25 cellular contexts compared by ENCODE assay signal in genomic region chr2:181910028-181910763, GRCh38. TPM values are rescaled to one million over a fixed set of nuclear protein-coding genes. Genes with fewer than 3 reads are reported as not detected.
A peak's percentile ranks its signal among the peaks of the same experiment; 100 is the strongest.
DNase-seq lines count a peak whose midpoint lies in the region; ATAC-seq and TF ChIP-seq lines count a peak whose summit lies in the region.
"Had no signal": no experiment of that assay in that cellular context is flagged by ENCODE, and none has a peak within 500 bp of the region (broad histone marks: within the 10 kb centered on the region; RNA-seq: fewer than 3 reads in every experiment).

No MANE protein-coding gene starts in this region.

- H4K20me1 ChIP-seq in IMR-90 (ENCODE audit: insufficient read depth, low read length), result peaks cover 7% of the 10 kb centered on the region

- peaks cover 16% of the 10 kb centered on the region for H3K36me3 ChIP-seq in IMR-90 (ENCODE audit: control insufficient read depth, insufficient read depth, low read length)
- peaks cover 45% of the 10 kb centered on the region for H3K36me3 ChIP-seq in neutrophil
- H3K36me3 ChIP-seq in A673 (ENCODE audit: insufficient read depth, low read length, poor library complexity, severe bottlenecking), result peaks cover 59% of the 10 kb centered on the region
- peaks cover 0 to 87% (median 39%) of the 10 kb centered on the region in 6 donors for H3K36me3 ChIP-seq in spleen

- no peak overlapping the region for H3K9ac ChIP-seq in IMR-90 (ENCODE audit: low read depth, low read length)

- TF ChIP-seq CTCF in IMR-90 (conservative IDR thresholded peaks at IDR 0.05; ENCODE audit: low read depth, low read length) (no peak), neutrophil (IDR thresholded peaks at IDR 0.05) (no peak), A673 (conservative IDR thresholded peaks at IDR 0.05; ENCODE audit: low read depth, low read length) (no peak), spleen (IDR thresholded peaks at IDR 0.05 in 8 of 11, conservative IDR thresholded peaks at IDR 0.05 in 3 of 11) (no peak)

- no peak overlapping the region for H3K56ac ChIP-seq in IMR-90 (ENCODE audit: extremely low read depth, insufficient read depth, low read length)

- no peak overlapping the region for H2BK20ac ChIP-seq in IMR-90 (ENCODE audit: low read depth, low read length)

- BruUV-seq in IMR-90 (replicated peaks; lab: Mats Ljungman, UMichigan), result no TSS peak
- BruUV-seq in A673 (replicated peaks; lab: Mats Ljungman, UMichigan), result no TSS peak

- TF ChIP-seq RAD21 in IMR-90 (IDR thresholded peaks at IDR 0.05; ENCODE audit: low read length), result no peak

- no peaks in the 10 kb centered on the region for H3K9me3 ChIP-seq in IMR-90 (ENCODE audit: control insufficient read depth, insufficient read depth, low read length)
- H3K9me3 ChIP-seq in neutrophil, result no peaks in the 10 kb centered on the region
- no peaks in the 10 kb centered on the region for H3K9me3 ChIP-seq in A673 (ENCODE audit: low read depth, low read length, poor library complexity, severe bottlenecking)
- no peaks in the 10 kb centered on the region for H3K9me3 ChIP-seq in spleen
- H3K9me3 ChIP-seq: esophagus muscularis mucosa, psoas muscle, tibial nerve had no signal

- DNase-seq in IMR-90, result no peak
- no peak for DNase-seq in A673 (ENCODE audit: low spot score)
- no peak for DNase-seq in spleen
- no peak for DNase-seq in globus pallidus (ENCODE audit: low spot score)
- no peak for DNase-seq in NCI-H187 treated with DMSO at 0.1 percent for 48 hours (lab: John Stamatoyannopoulos, UW)
- DNase-seq: activated B cell treated with CpG ODN at 0.5 μM for 24 hours; activated CD8-positive, alpha-beta T cell treated with anti-CD3 and anti-CD28 coated beads, Interleukin-2, amount 10 ng/mL, durations not matched to agents 7 days and 5 days; activated naive CD8-positive, alpha-beta T cell treated with anti-CD3 and anti-CD28 coated beads, Interleukin-2, amount 50 U/mL, for 24 hours; dorsolateral prefrontal cortex; GOT3; mammary epithelial cell; naive thymus-derived CD8-positive, alpha-beta T cell; NCI-H1048; NCI-H2081 treated with DMSO at 0.1 percent for 48 hours; NCI-H69; PC-3; psoas muscle; T-helper 2 cell had no signal

- H3K27me3 ChIP-seq in IMR-90 (ENCODE audit: control insufficient read depth, insufficient read depth, low read length), result no peaks in the 10 kb centered on the region
- H3K27me3 ChIP-seq in neutrophil, result no peaks in the 10 kb centered on the region
- no peaks in the 10 kb centered on the region for H3K27me3 ChIP-seq in A673 (replicated peaks; ENCODE audit: insufficient read depth, low read depth, low read length, poor library complexity)
- no peaks in the 10 kb centered on the region for H3K27me3 ChIP-seq in spleen (replicated peaks in 1 of 7)
- H3K27me3 ChIP-seq: cardiac muscle cell, dorsolateral prefrontal cortex, esophagus muscularis mucosa, tibial nerve had no signal

- no peak overlapping the region for H3K4me3 ChIP-seq in IMR-90 (ENCODE audit: insufficient read depth, low read depth, low read length)
- no peak overlapping the region for H3K4me3 ChIP-seq in neutrophil (ENCODE audit: low read depth in 1 of 2, low read length in 1 of 2)
- H3K4me3 ChIP-seq in A673 (ENCODE audit: low read depth, low read length, poor library complexity, severe bottlenecking), result no peak overlapping the region
- H3K4me3 ChIP-seq in spleen, result no peak overlapping the region
- H3K4me3 ChIP-seq: cardiac muscle cell, dorsolateral prefrontal cortex, esophagus muscularis mucosa, psoas muscle, tibial nerve had no signal

- POLR2A ChIA-PET in IMR-90 (lab: Charles Lee; ENCODE audit: unreplicated experiment) (interaction anchor here (0.6 kb wide), 1 partner anchor 13 kb away, joined by 4 read pairs; no protein-coding TSS in a partner anchor), A673 (lab: Charles Lee; ENCODE audit: low non-redundant PET) (no interaction called here)

- H3K4me2 ChIP-seq in IMR-90 (ENCODE audit: low read depth, low read length), result no peak overlapping the region

- no peak overlapping the region for H2AK5ac ChIP-seq in IMR-90 (ENCODE audit: low read depth, low read length)

- intact Hi-C loops in IMR-90 (cut with micrococcal nuclease), result no loop called here
- intact Hi-C loops in A673 (cut with micrococcal nuclease; ENCODE audit: unreplicated experiment), result no loop called here
- intact Hi-C loops in spleen (cut with DNase I; ENCODE audit: low total_unique reads), result no loop called here

- no peak overlapping the region for H4K91ac ChIP-seq in IMR-90 (ENCODE audit: insufficient read depth, low read depth, low read length)

- no peak overlapping the region for H2BK5ac ChIP-seq in IMR-90 (ENCODE audit: low read depth, low read length, poor library complexity, severe bottlenecking)

- H4K8ac ChIP-seq in IMR-90 (ENCODE audit: low read depth in 2 of 2, low read length in 2 of 2), result no peak overlapping the region

- peaks cover 5% of the 10 kb centered on the region for H3K4me1 ChIP-seq in IMR-90 (ENCODE audit: control insufficient read depth, insufficient read depth, low read length)
- H3K4me1 ChIP-seq in neutrophil (ENCODE audit: control insufficient read depth in 1 of 2, insufficient read depth in 1 of 2, low read depth in 1 of 2, low read length in 1 of 2), result peaks cover 19 to 23% of the 10 kb centered on the region in 2 experiments
- peaks cover 6% of the 10 kb centered on the region for H3K4me1 ChIP-seq in A673 (ENCODE audit: insufficient read depth, low read length, poor library complexity, severe bottlenecking)
- peaks cover 0 to 62% (median 21%) of the 10 kb centered on the region in 6 donors for H3K4me1 ChIP-seq in spleen
- H3K4me1 ChIP-seq: psoas muscle had no signal

- no peak overlapping the region for H3K14ac ChIP-seq in IMR-90 (replicated peaks; ENCODE audit: low read depth, low read length)

- H3K4ac ChIP-seq in IMR-90 (ENCODE audit: low read depth, low read length), result no peak overlapping the region

- no CpG with 5 or more reads among the region's 2 CpGs for WGBS in IMR-90 (ENCODE audit: extremely low coverage in 2 of 2, insufficient read length in 1 of 2), 2 experiments
- WGBS in spleen, 5 donors, result 57 to 65% (median 60%) methylated on average over 2 of the region's 2 CpGs

- H2BK15ac ChIP-seq in IMR-90 (ENCODE audit: low read depth, low read length), result no peak overlapping the region

- no peak overlapping the region for H4K5ac ChIP-seq in IMR-90 (ENCODE audit: low read depth, low read length)

- CTCF ChIA-PET in IMR-90 (lab: Yijun Ruan, JAX), result interaction anchor here (0.6 to 1.5 kb wide), 2 partner anchors 167 to 222 kb away, joined by 4 to 5 read pairs; no protein-coding TSS in a partner anchor
- CTCF ChIA-PET in A673 (lab: Charles Lee), result no interaction called here

- no peak overlapping the region for H2BK120ac ChIP-seq in IMR-90 (ENCODE audit: low read depth, low read length)

- H3K79me1 ChIP-seq in IMR-90 (ENCODE audit: low read depth in 1 of 2, low read length in 2 of 2), result peaks cover 8 to 37% of the 10 kb centered on the region in 2 experiments; a peak in 3 of 4 replicates

- no peak overlapping the region for H3K23ac ChIP-seq in IMR-90 (ENCODE audit: low read depth, low read length)

- H3K9me1 ChIP-seq in IMR-90 (ENCODE audit: insufficient read depth, low read length), result peaks cover 6% of the 10 kb centered on the region

- H3K18ac ChIP-seq in IMR-90 (ENCODE audit: low read depth, low read length), result no peak overlapping the region

- H3K27ac ChIP-seq in IMR-90 (ENCODE audit: insufficient read depth, low read length) (no peak overlapping the region), neutrophil (peak overlapping the region; percentile 57), A673 (ENCODE audit: low read depth, low read length, poor library complexity, severe bottlenecking) (no peak overlapping the region), spleen (peak overlapping the region in 2 of 8 donors; percentile 7 to 52)
- H3K27ac ChIP-seq: cardiac muscle cell, esophagus muscularis mucosa, psoas muscle had no signal

- no peak for TF ChIP-seq POLR2A in IMR-90 (IDR thresholded peaks at IDR 0.05; ENCODE audit: low read depth, low read length)
- TF ChIP-seq POLR2A in spleen (IDR thresholded peaks at IDR 0.05), result no peak

- ATAC-seq in GM18867 (IDR thresholded peaks at IDR 0.05; ENCODE audit: unreplicated experiment) (peak; percentile 46), GM21786 (IDR thresholded peaks at IDR 0.05; ENCODE audit: unreplicated experiment) (peak; percentile 49), IMR-90 (ENCODE audit: low read depth) (no peak)
- ATAC-seq: activated CD8-positive, alpha-beta T cell treated with anti-CD3 and anti-CD28 coated beads, Interleukin-2, amount 10 ng/mL, durations not matched to agents 7 days and 5 days; activated naive CD8-positive, alpha-beta T cell treated with anti-CD3 and anti-CD28 coated beads, Interleukin-2, amount 50 U/mL, for 24 hours; naive thymus-derived CD8-positive, alpha-beta T cell; PC-3; psoas muscle; stimulated activated memory B cell treated with anti-CD40 and anti-IgM and Interleukin-4, amounts not matched to agents 10 μg/mL and 1 μg/mL and 100 μg/mL, for 72 hours had no signal

- no peak overlapping the region for H2AK9ac ChIP-seq in IMR-90 (replicated peaks; ENCODE audit: low read depth, low read length, poor library complexity)

- dilution Hi-C loops in IMR-90 (cut with HindIII; ENCODE audit: low sequenced_read_pairs, unreplicated experiment), result no loop called here

- no peak overlapping the region for H2AFZ ChIP-seq in IMR-90 (replicated peaks; ENCODE audit: low read length, poor library complexity)

- in situ Hi-C loops in IMR-90 (cut with MboI; ENCODE audit: low sequenced_read_pairs), result loop anchor here (25.0 kb wide), 1 partner anchor 752 kb away; no protein-coding TSS in a partner anchor

TF ChIP-seq in IMR-90, 13 proteins besides CTCF, POLR2A, EP300 and RAD21:
- TF ChIP-seq CEBPB (IDR thresholded peaks at IDR 0.05; ENCODE audit: low read depth, low read length), result peak; percentile 53
- no peak for TF ChIP-seq BHLHE40 (IDR thresholded peaks at IDR 0.05; ENCODE audit: low read depth, low read length)
TF ChIP-seq in IMR-90: peak in this region for 1.

RNA-seq across cellular contexts. Expression of gene ITPRID2, which starts 18.7 kb away (rescaled TPM):
- 168 and 187 TPM in 2 replicates for total RNA-seq in IMR-90 (2012; rRNA removed)
- polyA plus RNA-seq in IMR-90 (2012; rRNA removed), result 61.6 and 74.1 TPM in 2 replicates
- 28.0 and 39.0 TPM in 2 replicates for polyA plus RNA-seq in IMR-90 (2012; cell fraction: cytosol; rRNA removed)
- 35.1 and 131 TPM in 2 replicates for polyA plus RNA-seq in IMR-90 (2012; cell fraction: nucleus; rRNA removed; ENCODE audit: low replicate concordance)
- 141 and 149 TPM in 2 replicates for total RNA-seq in A673 (2021)
- total RNA-seq in spleen, result 100 to 1,000 TPM in 6 of 7 donors, 10 to 100 TPM in 1; 97.6 to 230 (median 127) TPM
- 10 to 100 TPM; 18.0 to 34.0 (median 19.5) TPM for polyA plus RNA-seq in spleen
